Comparison of ENCODE assay signal across 24 cellular contexts in the genomic region with DNA sequence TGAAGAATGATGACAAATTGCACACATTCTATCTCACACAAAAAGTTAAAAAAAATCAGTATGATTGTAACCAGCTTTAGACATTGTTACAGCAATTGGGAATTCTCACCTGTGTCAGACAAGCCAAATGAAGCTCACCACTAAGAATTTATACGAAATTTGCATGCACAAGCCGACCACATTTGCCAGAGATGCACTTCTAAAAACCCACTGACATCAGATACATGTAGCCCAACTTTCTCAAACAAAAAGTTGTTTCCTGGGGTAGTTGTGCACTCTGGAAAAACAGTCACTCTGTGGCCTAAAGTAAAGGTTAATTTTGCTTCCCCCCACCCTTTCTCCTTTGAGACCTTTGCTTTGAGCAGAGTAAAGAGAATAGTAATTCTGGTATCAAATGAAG.
A peak's percentile ranks its signal among the peaks of the same experiment; 100 is the strongest.
DNase-seq lines count a peak whose midpoint lies in the region; ATAC-seq and TF ChIP-seq lines count a peak whose summit lies in the region.
"Had no signal": no experiment of that assay in that cellular context is flagged by ENCODE, and none has a peak within 500 bp of the region (broad histone marks: within the 10 kb centered on the region; RNA-seq: fewer than 3 reads in every experiment).

No MANE protein-coding gene starts in this region.

- no peak for TF ChIP-seq POLR2A in right lobe of liver (IDR thresholded peaks at IDR 0.05)

- peak overlapping the region in 1 of 2 donors; percentile 8 for H3K4me3 Mint-ChIP-seq in activated T-cell treated with anti-CD3 and anti-CD28 coated beads, Interleukin-2, amount 50 U/mL, for 72 hours
- no peak overlapping the region for H3K4me3 Mint-ChIP-seq in activated naive CD8-positive, alpha-beta T cell treated with anti-CD3 and anti-CD28 coated beads, Interleukin-2, amount 10 ng/mL, durations not matched to agents 7 days and 5 days
- H3K4me3 Mint-ChIP-seq: CD4-positive, CD25-positive, alpha-beta regulatory T cell had no signal

- 50% methylated on average over 2 of the region's 2 CpGs for WGBS in right lobe of liver (ENCODE audit: insufficient coverage, low coverage, low lambda C conversion rate, missing lambda C conversion rate)

- H3K27me3 ChIP-seq in right lobe of liver: no peaks in the 10 kb centered on the region
- H3K27me3 ChIP-seq: BLaER1 had no signal

- ATAC-seq in activated T-cell treated with anti-CD3 and anti-CD28 coated beads, Interleukin-2, amount 50 U/mL, for 72 hours (replicated peaks in 1 of 2): peak; percentile 52 to 67
- ATAC-seq in HG02610 (IDR thresholded peaks at IDR 0.05; ENCODE audit: unreplicated experiment) (peak; percentile 54), right lobe of liver (no peak), SK-N-SH treated with all-trans-retinoic acid at 6 μM for 48 hours (no peak), GM21737 (IDR thresholded peaks at IDR 0.05; ENCODE audit: unreplicated experiment) (no peak)
- ATAC-seq in activated naive CD8-positive, alpha-beta T cell treated with anti-CD3 and anti-CD28 coated beads, Interleukin-2, amount 10 ng/mL, durations not matched to agents 7 days and 5 days (ENCODE audit: low read depth): peak; percentile 50
- ATAC-seq: HCT116, HepG2 had no signal

- peak overlapping the region; percentile 64 for H3K27ac Mint-ChIP-seq in activated T-cell treated with anti-CD3 and anti-CD28 coated beads, Interleukin-2, amount 50 U/mL, for 72 hours
- H3K27ac Mint-ChIP-seq in activated naive CD8-positive, alpha-beta T cell treated with anti-CD3 and anti-CD28 coated beads, Interleukin-2, amount 10 ng/mL, durations not matched to agents 7 days and 5 days: peak overlapping the region; percentile 33

- H3K27me3 Mint-ChIP-seq in activated T-cell treated with anti-CD3 and anti-CD28 coated beads, Interleukin-2, amount 50 U/mL, for 72 hours (ENCODE audit: low read depth): no peaks in the 10 kb centered on the region
- H3K27me3 Mint-ChIP-seq in activated naive CD8-positive, alpha-beta T cell treated with anti-CD3 and anti-CD28 coated beads, Interleukin-2, amount 10 ng/mL, durations not matched to agents 7 days and 5 days: no peaks in the 10 kb centered on the region
- H3K27me3 Mint-ChIP-seq: CD4-positive, CD25-positive, alpha-beta regulatory T cell had no signal

- H3K27ac ChIP-seq in right lobe of liver: no peak overlapping the region
- H3K27ac ChIP-seq: BLaER1, SK-N-MC had no signal

- intact Hi-C loops in right lobe of liver (cut with DNase I): no loop called here

- H3K36me3 Mint-ChIP-seq in activated T-cell treated with anti-CD3 and anti-CD28 coated beads, Interleukin-2, amount 50 U/mL, for 72 hours (ENCODE audit: insufficient read depth in 2 of 2): peaks cover 13% of the 10 kb centered on the region in 2 donors
- H3K36me3 Mint-ChIP-seq in activated naive CD8-positive, alpha-beta T cell treated with anti-CD3 and anti-CD28 coated beads, Interleukin-2, amount 10 ng/mL, durations not matched to agents 7 days and 5 days: peaks cover 11% of the 10 kb centered on the region
- H3K36me3 Mint-ChIP-seq: CD4-positive, CD25-positive, alpha-beta regulatory T cell had no signal

- H3K4me3 ChIP-seq in right lobe of liver: no peak overlapping the region
- H3K4me3 ChIP-seq: BLaER1, SK-N-MC had no signal

- H3K36me3 ChIP-seq in right lobe of liver: no peaks in the 10 kb centered on the region
- H3K36me3 ChIP-seq: BLaER1 had no signal

- POLR2A ChIA-PET in activated naive CD8-positive, alpha-beta T cell treated with anti-CD3 and anti-CD28 coated beads, Interleukin-2, amount 10 ng/mL, durations not matched to agents 7 days and 5 days (lab: Charles Lee): interaction anchor here (0.6 kb wide), 1 partner anchor 176 kb away, joined by 3 read pairs; no protein-coding TSS in a partner anchor

- DNase-seq in activated T-cell treated with anti-CD3 and anti-CD28 coated beads, Interleukin-2, amount 50 U/mL, for 72 hours: no peak
- no peak for DNase-seq in activated T-cell treated with anti-CD3 and anti-CD28 coated beads, Interleukin-2, amount 50 U/mL, for 48 hours
- DNase-seq in activated naive CD8-positive, alpha-beta T cell treated with anti-CD3 and anti-CD28 coated beads, Interleukin-2, amount 10 ng/mL, durations not matched to agents 7 days and 5 days: no peak
- no peak for DNase-seq in right lobe of liver
- DNase-seq: CD4-positive, CD25-positive, alpha-beta regulatory T cell; DMS153; DND-41; Kasumi-1; NCI-H1092 treated with DMSO at 0.1 percent for 48 hours; NCI-H1436; NCI-H187; NCI-H2081 treated with DMSO at 0.1 percent for 48 hours; NCI-H2171; NCI-H226; NCI-H510A; NCI-H748 treated with DMSO at 0.1 percent for 48 hours; SIG-M5 had no signal

- no peak for TF ChIP-seq CTCF in right lobe of liver (IDR thresholded peaks at IDR 0.05)

- peaks cover 2 to 11% of the 10 kb centered on the region in 2 donors for H3K9me3 Mint-ChIP-seq in activated T-cell treated with anti-CD3 and anti-CD28 coated beads, Interleukin-2, amount 50 U/mL, for 72 hours
- peaks cover 6% of the 10 kb centered on the region for H3K9me3 Mint-ChIP-seq in activated naive CD8-positive, alpha-beta T cell treated with anti-CD3 and anti-CD28 coated beads, Interleukin-2, amount 10 ng/mL, durations not matched to agents 7 days and 5 days

- H3K9me3 ChIP-seq in right lobe of liver: no peaks in the 10 kb centered on the region

- no peaks in the 10 kb centered on the region for H3K4me1 ChIP-seq in right lobe of liver
- H3K4me1 ChIP-seq: BLaER1 had no signal

- peaks cover 39% of the 10 kb centered on the region for H3K4me1 Mint-ChIP-seq in activated T-cell treated with anti-CD3 and anti-CD28 coated beads, Interleukin-2, amount 50 U/mL, for 72 hours (ENCODE audit: low read depth)
- peaks cover 15% of the 10 kb centered on the region for H3K4me1 Mint-ChIP-seq in activated naive CD8-positive, alpha-beta T cell treated with anti-CD3 and anti-CD28 coated beads, Interleukin-2, amount 10 ng/mL, durations not matched to agents 7 days and 5 days
- H3K4me1 Mint-ChIP-seq: CD4-positive, CD25-positive, alpha-beta regulatory T cell had no signal

TF ChIP-seq in SK-N-SH treated with all-trans-retinoic acid at 6 μM for 48 hours, 23 proteins besides CTCF, POLR2A, EP300 and RAD21:
- no peak for TF ChIP-seq ZC3H10 (CRISPR knock-in tag; IDR thresholded peaks at IDR 0.05)
- no peak for TF ChIP-seq RARB (CRISPR knock-in tag; IDR thresholded peaks at IDR 0.05)
- no peak for TF ChIP-seq ZFP30 (CRISPR knock-in tag; IDR thresholded peaks at IDR 0.05)
- no peak for TF ChIP-seq GLIS3 (CRISPR knock-in tag; IDR thresholded peaks at IDR 0.05)
- TF ChIP-seq ISL1 (CRISPR knock-in tag; IDR thresholded peaks at IDR 0.05): no peak
- TF ChIP-seq CSDC2 (CRISPR knock-in tag; IDR thresholded peaks at IDR 0.05): no peak
- no peak for TF ChIP-seq ESRRG (CRISPR knock-in tag; IDR thresholded peaks at IDR 0.05)
- no peak for TF ChIP-seq PPARA (CRISPR knock-in tag; IDR thresholded peaks at IDR 0.05; ENCODE audit: borderline replicate concordance)
- TF ChIP-seq CSRNP3 (CRISPR knock-in tag; IDR thresholded peaks at IDR 0.05): no peak
- TF ChIP-seq ARNTL (CRISPR knock-in tag; IDR thresholded peaks at IDR 0.05; ENCODE audit: borderline replicate concordance, low read depth): no peak
- TF ChIP-seq OSR1 (CRISPR knock-in tag; IDR thresholded peaks at IDR 0.05): no peak
- TF ChIP-seq ZNF565 (CRISPR knock-in tag; conservative IDR thresholded peaks at IDR 0.05; ENCODE audit: low read depth): no peak
- no peak for TF ChIP-seq TOX (CRISPR knock-in tag; IDR thresholded peaks at IDR 0.05; ENCODE audit: borderline replicate concordance)
- no peak for TF ChIP-seq PATZ1 (CRISPR knock-in tag; IDR thresholded peaks at IDR 0.05; ENCODE audit: borderline replicate concordance)
- TF ChIP-seq SNAI2 (CRISPR knock-in tag; IDR thresholded peaks at IDR 0.05): no peak
- no peak for TF ChIP-seq ZFP3 (CRISPR knock-in tag; IDR thresholded peaks at IDR 0.05)
- no peak for TF ChIP-seq BACH2 (CRISPR knock-in tag; IDR thresholded peaks at IDR 0.05; ENCODE audit: borderline replicate concordance)
- no peak for TF ChIP-seq TCF4 (CRISPR knock-in tag; IDR thresholded peaks at IDR 0.05; ENCODE audit: borderline replicate concordance)
- TF ChIP-seq ZNF70 (CRISPR knock-in tag; IDR thresholded peaks at IDR 0.05): no peak

Comparison
In these comparisons a context has a peak if more than half of its experiments do, and no peak if none do; other contexts are left out.
1. ATAC-seq: peak in activated T-cell treated with anti-CD3 and anti-CD28 coated beads, Interleukin-2, amount 50 U/mL, for 72 hours (2 of 2), HG02610 (single experiment) and activated naive CD8-positive, alpha-beta T cell treated with anti-CD3 and anti-CD28 coated beads, Interleukin-2, amount 10 ng/mL, durations not matched to agents 7 days and 5 days (single experiment); none in right lobe of liver (0 of 4), SK-N-SH treated with all-trans-retinoic acid at 6 μM for 48 hours (single experiment) and GM21737 (single experiment).